ENCODE assay signal across 13 cellular contexts in the genomic region with DNA sequence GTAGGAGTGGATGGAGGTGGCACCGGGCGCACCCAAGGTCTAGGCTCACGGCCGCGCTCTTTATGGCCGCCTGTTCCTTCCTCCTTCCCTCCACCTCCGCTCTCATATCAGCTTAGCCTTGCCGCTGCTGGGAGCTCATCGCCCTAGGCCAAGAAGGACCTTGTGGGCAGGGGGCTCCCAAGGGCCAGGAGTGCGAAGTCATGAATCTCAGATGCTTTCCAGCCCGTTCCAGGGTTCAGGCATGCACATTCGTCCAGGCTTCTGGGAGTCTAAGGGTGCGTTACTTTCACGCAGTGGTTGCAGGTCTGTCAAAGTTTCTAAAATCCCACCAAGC. TPM values are rescaled to one million over a fixed set of nuclear protein-coding genes. Genes with fewer than 3 reads are reported as not detected.
DNase-seq lines count a peak whose midpoint lies in the region; ATAC-seq, FAIRE-seq and TF ChIP-seq lines count a peak whose summit lies in the region.
"Had no signal": no experiment of that assay in that cellular context is flagged by ENCODE, and none has a peak within 500 bp of the region (broad histone marks: within the 10 kb centered on the region; RNA-seq: fewer than 3 reads in every experiment).

No MANE protein-coding gene starts in this region.

- CTCF ChIA-PET in Calu3 (lab: Charles Lee) (interaction anchor here (0.8 to 1.2 kb wide), 2 partner anchors 25 to 44 kb away, joined by 3 read pairs; a partner anchor contains a TSS), activated B cell treated with CpG ODN at 0.5 μM for 24 hours (lab: Charles Lee) (interaction anchor here (0.9 to 5.8 kb wide), 5 partner anchors 11 to 211 kb away, joined by 3 to 81 read pairs (median 12); a partner anchor contains a TSS)

- no peak for FAIRE-seq in GM19239 (lab: Jason Lieb, UNC)
- FAIRE-seq: frontal cortex had no signal

- TF ChIP-seq CTCF in Calu3 (IDR thresholded peaks at IDR 0.05; ENCODE audit: unreplicated experiment) (no peak), activated B cell treated with CpG ODN at 0.5 μM for 24 hours (IDR thresholded peaks at IDR 0.05) (no peak), hepatocyte (IDR thresholded peaks at IDR 0.05; ENCODE audit: poor library complexity) (no peak)

- H3K36me3 ChIP-seq in hepatocyte (replicated peaks; ENCODE audit: insufficient read depth, low read depth): no peaks in the 10 kb centered on the region

- peak overlapping the region; percentile 74 for H2AFZ ChIP-seq in hepatocyte

- H3K4me1 Mint-ChIP-seq in Calu3 (ENCODE audit: low read depth, unreplicated experiment): peaks cover 9% of the 10 kb centered on the region
- H3K4me1 Mint-ChIP-seq in activated B cell treated with CpG ODN at 0.5 μM for 24 hours: peaks cover 23% of the 10 kb centered on the region

- no peaks in the 10 kb centered on the region for H4K20me1 ChIP-seq in hepatocyte (ENCODE audit: insufficient read depth, poor library complexity, severe bottlenecking)

- peak overlapping the region; percentile 29 for H3K4me3 ChIP-seq in hepatocyte
- H3K4me3 ChIP-seq in skeletal muscle cell (ENCODE audit: low read depth, low read length): peak overlapping the region; percentile 31

- H3K36me3 Mint-ChIP-seq in Calu3 (ENCODE audit: insufficient read depth, unreplicated experiment): peaks cover 14% of the 10 kb centered on the region
- no peaks in the 10 kb centered on the region for H3K36me3 Mint-ChIP-seq in activated B cell treated with CpG ODN at 0.5 μM for 24 hours (ENCODE audit: low read depth)

- no peak overlapping the region for H3K27ac Mint-ChIP-seq in Calu3 (ENCODE audit: unreplicated experiment)
- no peak overlapping the region for H3K27ac Mint-ChIP-seq in activated B cell treated with CpG ODN at 0.5 μM for 24 hours

- peak; percentile 40 for ATAC-seq in activated B cell treated with CpG ODN at 0.5 μM for 24 hours (ENCODE audit: low read depth)

- H3K79me2 ChIP-seq in hepatocyte: no peaks in the 10 kb centered on the region

- peaks cover 15% of the 10 kb centered on the region for H3K4me1 ChIP-seq in hepatocyte (ENCODE audit: insufficient read depth)

- peak overlapping the region; percentile 88 for H3K4me2 ChIP-seq in hepatocyte

- H3K9me3 ChIP-seq in hepatocyte (ENCODE audit: low read depth): no peaks in the 10 kb centered on the region

- H3K27ac ChIP-seq in hepatocyte: no peak overlapping the region

- H3K4me3 Mint-ChIP-seq in Calu3 (ENCODE audit: low read depth, unreplicated experiment) (peak overlapping the region; percentile 56), activated B cell treated with CpG ODN at 0.5 μM for 24 hours (peak overlapping the region; percentile 59)

- H3K9me2 ChIP-seq in hepatocyte (replicated peaks; ENCODE audit: insufficient read depth): no peaks in the 10 kb centered on the region

- H3K27me3 Mint-ChIP-seq in Calu3 (ENCODE audit: unreplicated experiment) (no peaks in the 10 kb centered on the region), activated B cell treated with CpG ODN at 0.5 μM for 24 hours (peaks cover 17% of the 10 kb centered on the region)

- 31% methylated on average over 11 of the region's 14 CpGs for WGBS in hepatocyte (ENCODE audit: low lambda C conversion rate, missing lambda C conversion rate)

- no TSS peak for BruUV-seq in Calu3 (replicated peaks; lab: Mats Ljungman, UMichigan)

- DNase-seq in Calu3 (no peak), activated B cell treated with CpG ODN at 0.5 μM for 24 hours (no peak), hepatocyte (ENCODE audit: low spot score) (no peak), skeletal muscle cell (ENCODE audit: low read depth) (no peak), GM19239 (ENCODE audit: insufficient read length, low spot score) (no peak), CD1c-positive myeloid dendritic cell (ENCODE audit: extremely low spot score) (no peak), GOT3 (lab: John Stamatoyannopoulos, UW) (no peak), retina (no peak)
- DNase-seq: GDM1, NCI-H1436 treated with DMSO at 0.1 percent for 48 hours had no signal

- intact Hi-C loops in Calu3 (cut with micrococcal nuclease; ENCODE audit: unreplicated experiment) (loop anchor here (5.0 kb wide), 1 partner anchor 148 kb away; no protein-coding TSS in a partner anchor), activated B cell treated with CpG ODN at 0.5 μM for 24 hours (cut with micrococcal nuclease) (no loop called here)

- H3K9me3 Mint-ChIP-seq in Calu3 (ENCODE audit: low read depth, unreplicated experiment) (no peaks in the 10 kb centered on the region), activated B cell treated with CpG ODN at 0.5 μM for 24 hours (no peaks in the 10 kb centered on the region)

- POLR2A ChIA-PET in activated B cell treated with CpG ODN at 0.5 μM for 24 hours (lab: Charles Lee): interaction anchor here (0.6 to 1.5 kb wide), 4 partner anchors 11 to 43 kb away, joined by 3 to 5 read pairs (median 4); a partner anchor contains a TSS

- peaks cover 38% of the 10 kb centered on the region for H3K27me3 ChIP-seq in hepatocyte

RNA-seq across cellular contexts. Expression of a gene that starts 4.1 kb away (rescaled TPM):
- total RNA-seq in Calu3 (2022) (0.31 TPM in 1 of 2 replicates, not detected in the other), activated B cell treated with CpG ODN at 0.5 μM for 24 hours (not detected in 2 replicates), hepatocyte (not detected in 2 replicates)
- 0.29 TPM in 1 of 2 replicates, not detected in the other for polyA plus RNA-seq in hepatocyte
- total RNA-seq: frontal cortex, SK-MEL-5, subcutaneous adipose tissue had no signal

RNA-seq across cellular contexts. Expression of a gene that starts 11.3 kb away (rescaled TPM):
- total RNA-seq in Calu3 (2022): 22.7 and 29.9 TPM in 2 replicates
- total RNA-seq in activated B cell treated with CpG ODN at 0.5 μM for 24 hours: 0.40 and 0.83 TPM in 2 replicates
- 20.2 and 20.4 TPM in 2 replicates for total RNA-seq in hepatocyte
- 31.5 and 40.0 TPM in 2 replicates for polyA plus RNA-seq in hepatocyte

RNA-seq across cellular contexts. Expression of a gene that starts 25.1 kb away (rescaled TPM):
- 23.9 and 27.1 TPM in 2 replicates for total RNA-seq in Calu3 (2022)
- total RNA-seq in activated B cell treated with CpG ODN at 0.5 μM for 24 hours: 12.6 and 16.5 TPM in 2 replicates
- 28.5 and 30.4 TPM in 2 replicates for total RNA-seq in hepatocyte
- 29.9 and 33.2 TPM in 2 replicates for polyA plus RNA-seq in hepatocyte

RNA-seq across cellular contexts. Expression of a gene that starts 30.2 kb away (rescaled TPM):
- 287 and 402 TPM in 2 replicates for total RNA-seq in Calu3 (2022)
- 712 and 718 TPM in 2 replicates for total RNA-seq in activated B cell treated with CpG ODN at 0.5 μM for 24 hours
- 365 and 421 TPM in 2 replicates for total RNA-seq in hepatocyte
- polyA plus RNA-seq in hepatocyte: 172 and 199 TPM in 2 replicates

Comparison
In these comparisons a context has a peak if more than half of its experiments do, and no peak if none do; other contexts are left out.
1. RNA of a gene that starts 11.3 kb away (total RNA-seq): 22.7 to 29.9 TPM in Calu3 and 20.2 to 20.4 TPM in hepatocyte; 0.40 to 0.83 TPM in activated B cell treated with CpG ODN at 0.5 μM for 24 hours; every median in the first group is over 10 times any median in the second.